ENCODE assay signal across 24 cellular contexts in genomic region chr7:116949941-116950801, GRCh38. TPM values are rescaled to one million over a fixed set of nuclear protein-coding genes. Genes with fewer than 3 reads are reported as not detected.
DNase-seq lines count a peak whose midpoint lies in the region; ATAC-seq and TF ChIP-seq lines count a peak whose summit lies in the region.
"Had no signal": no experiment of that assay in that cellular context is flagged by ENCODE, and none has a peak within 500 bp of the region (broad histone marks: within the 10 kb centered on the region; RNA-seq: fewer than 3 reads in every experiment).

No MANE protein-coding gene starts in this region.

- no peaks in the 10 kb centered on the region for H3K36me3 ChIP-seq in left ventricle myocardium inferior
- no peaks in the 10 kb centered on the region for H3K36me3 ChIP-seq in thoracic aorta
- H3K36me3 ChIP-seq: SJCRH30, spleen, tibial artery, vagina had no signal

- H3K27me3 ChIP-seq in left ventricle myocardium inferior (ENCODE audit: low read depth) = no peaks in the 10 kb centered on the region
- no peaks in the 10 kb centered on the region for H3K27me3 ChIP-seq in thoracic aorta (replicated peaks; ENCODE audit: insufficient read depth)
- H3K27me3 ChIP-seq: body of pancreas, SJCRH30, spleen, tibial artery, vagina had no signal

- peaks cover 14% of the 10 kb centered on the region for H3K4me1 Mint-ChIP-seq in dendritic cell treated with granulocyte-macrophage colony-stimulating factor and Interleukin-4, amounts not matched to agents 40 ng/mL and 50 ng/mL, for 4 days (ENCODE audit: low read depth)

- no peaks in the 10 kb centered on the region for H3K27me3 Mint-ChIP-seq in dendritic cell treated with granulocyte-macrophage colony-stimulating factor and Interleukin-4, amounts not matched to agents 40 ng/mL and 50 ng/mL, for 4 days
- H3K27me3 Mint-ChIP-seq: CD4-positive, alpha-beta memory T cell had no signal

- DNase-seq in left ventricle myocardium inferior (no peak), cardiac septum (ENCODE audit: low spot score) (no peak), NB4 (ENCODE audit: low read depth) (peak; percentile 43), thoracic aorta (ENCODE audit: low spot score) (no peak), NCI-H2227 treated with DMSO at 0.1 percent for 48 hours (lab: John Stamatoyannopoulos, UW) (no peak), substantia nigra (lab: John Stamatoyannopoulos, UW) (no peak)
- DNase-seq: activated CD4-positive, CD25-positive, alpha-beta regulatory T cell; activated naive CD4-positive, alpha-beta T cell treated with anti-CD3 and anti-CD28 coated beads for 36 hours; body of pancreas; CD4-positive, alpha-beta memory T cell; cerebellar nuclear complex; foreskin melanocyte; NCI-H1436 treated with DMSO at 0.1 percent for 48 hours; SJCRH30; spleen; stimulated activated CD4-positive, alpha-beta T cell treated with anti-CD3 and anti-CD28 coated beads, Interleukin-2, amount 100 ng/mL, for 24 hours; stimulated activated naive CD8-positive, alpha-beta T cell treated with anti-CD3 and anti-CD28 coated beads, Interleukin-15, amount 100 ng/mL, for 72 hours; T-helper 9 cell; tibial artery had no signal

- TF ChIP-seq POLR2A in NB4 (IDR thresholded peaks at IDR 0.05; ENCODE audit: extremely low read depth, insufficient read length) = no peak

- H3K27ac ChIP-seq in left ventricle myocardium inferior (replicated peaks) = peak overlapping the region; percentile 100
- H3K27ac ChIP-seq in thoracic aorta = peak overlapping the region; percentile 0 to 4
- no peak overlapping the region for H3K27ac ChIP-seq in substantia nigra (ENCODE audit: low read depth, low read length, poor library complexity, severe bottlenecking)
- H3K27ac ChIP-seq: body of pancreas, parathyroid adenoma, SJCRH30, spleen, tibial artery, vagina had no signal

- ATAC-seq in thoracic aorta (ENCODE audit: insufficient number of reproducible peaks, low FRiP score, low read depth) = no peak
- no peak for ATAC-seq in HG03095 (IDR thresholded peaks at IDR 0.05; ENCODE audit: unreplicated experiment)
- ATAC-seq: body of pancreas; HCT116; stimulated activated naive CD8-positive, alpha-beta T cell treated with anti-CD3 and anti-CD28 coated beads, Interleukin-15, amount 100 ng/mL, for 72 hours had no signal

- peak overlapping the region; percentile 50 for H3K4me3 ChIP-seq in left ventricle myocardium inferior
- no peak overlapping the region for H3K4me3 ChIP-seq in NB4 (ENCODE audit: low read depth, low read length)
- no peak overlapping the region for H3K4me3 ChIP-seq in thoracic aorta
- H3K4me3 ChIP-seq: body of pancreas, SJCRH30, spleen, tibial artery, vagina had no signal

- H3K27ac Mint-ChIP-seq in dendritic cell treated with granulocyte-macrophage colony-stimulating factor and Interleukin-4, amounts not matched to agents 40 ng/mL and 50 ng/mL, for 4 days = peak overlapping the region; percentile 30
- H3K27ac Mint-ChIP-seq: activated naive CD4-positive, alpha-beta T cell treated with anti-CD3 and anti-CD28 coated beads for 36 hours; stimulated activated naive CD8-positive, alpha-beta T cell treated with anti-CD3 and anti-CD28 coated beads, Interleukin-15, amount 100 ng/mL, for 72 hours had no signal

- H3K4me3 Mint-ChIP-seq in dendritic cell treated with granulocyte-macrophage colony-stimulating factor and Interleukin-4, amounts not matched to agents 40 ng/mL and 50 ng/mL, for 4 days = no peak overlapping the region
- H3K4me3 Mint-ChIP-seq: activated naive CD4-positive, alpha-beta T cell treated with anti-CD3 and anti-CD28 coated beads for 36 hours; stimulated activated naive CD8-positive, alpha-beta T cell treated with anti-CD3 and anti-CD28 coated beads, Interleukin-15, amount 100 ng/mL, for 72 hours had no signal

- TF ChIP-seq CTCF in left ventricle myocardium inferior (IDR thresholded peaks at IDR 0.05; ENCODE audit: borderline replicate concordance) (no peak), NB4 (IDR thresholded peaks at IDR 0.05; ENCODE audit: low read depth, low read length) (no peak), thoracic aorta (IDR thresholded peaks at IDR 0.05) (no peak)

- no peaks in the 10 kb centered on the region for H3K9me3 ChIP-seq in left ventricle myocardium inferior (replicated peaks)
- no peaks in the 10 kb centered on the region for H3K9me3 ChIP-seq in thoracic aorta
- H3K9me3 ChIP-seq: body of pancreas, SJCRH30, spleen, tibial artery, vagina had no signal

- H3K4me1 ChIP-seq in left ventricle myocardium inferior (peaks cover 33% of the 10 kb centered on the region), thoracic aorta (ENCODE audit: control insufficient read depth in 1 of 2, low read depth in 2 of 2) (peaks cover 16 to 32% of the 10 kb centered on the region in 2 donors)

- H3K9me3 Mint-ChIP-seq in dendritic cell treated with granulocyte-macrophage colony-stimulating factor and Interleukin-4, amounts not matched to agents 40 ng/mL and 50 ng/mL, for 4 days = no peaks in the 10 kb centered on the region
- H3K9me3 Mint-ChIP-seq: activated naive CD4-positive, alpha-beta T cell treated with anti-CD3 and anti-CD28 coated beads for 36 hours; CD4-positive, alpha-beta memory T cell; stimulated activated naive CD8-positive, alpha-beta T cell treated with anti-CD3 and anti-CD28 coated beads, Interleukin-15, amount 100 ng/mL, for 72 hours had no signal

- intact Hi-C loops in left ventricle myocardium inferior (cut with micrococcal nuclease) = no loop called here
- intact Hi-C loops in cardiac septum (cut with DNase I) = loop anchor here (5.0 kb wide), 1 partner anchor 67 kb away; no protein-coding TSS in a partner anchor
- intact Hi-C loops in dendritic cell treated with granulocyte-macrophage colony-stimulating factor and Interleukin-4, amounts not matched to agents 40 ng/mL and 50 ng/mL, for 4 days (cut with micrococcal nuclease) = no loop called here

- peaks cover 5% of the 10 kb centered on the region for H3K36me3 Mint-ChIP-seq in dendritic cell treated with granulocyte-macrophage colony-stimulating factor and Interleukin-4, amounts not matched to agents 40 ng/mL and 50 ng/mL, for 4 days (ENCODE audit: low read depth)

RNA-seq across cellular contexts. Expression of gene ST7, which starts 3.1 kb away (rescaled TPM):
- total RNA-seq in left ventricle myocardium inferior (28.5 TPM), cardiac septum (23.4 TPM), thoracic aorta (10 to 100 TPM; 29.8 to 56.2 TPM)
